1 cellular context compared by ENCODE assay signal in genomic region chr9:130938652-130939404, GRCh38.
TF ChIP-seq lines count a peak whose summit lies in the region.

Gene FIBCD1, minus strand, starts transcription at chr9:130939247. Its CDS starts 640 bp downstream, at chr9:130938607.

TF ChIP-seq in HEK293, 187 proteins besides CTCF, POLR2A, EP300 and RAD21 (continued from another document):
- TF ChIP-seq PRDM6 (tag by site-specific recombination; IDR thresholded peaks at IDR 0.05) (no peak), ZNF394 (tag by site-specific recombination; IDR thresholded peaks at IDR 0.05; ENCODE audit: borderline replicate concordance) (no peak), GLIS1 (tag by site-specific recombination; IDR thresholded peaks at IDR 0.05) (peak; percentile 89), ZFHX2 (tag by site-specific recombination; conservative IDR thresholded peaks at IDR 0.05) (no peak), ZNF473 (tag by site-specific recombination; IDR thresholded peaks at IDR 0.05) (no peak), ZNF530 (tag by site-specific recombination; IDR thresholded peaks at IDR 0.05; ENCODE audit: low read depth) (no peak), ZNF580 (tag by site-specific recombination; IDR thresholded peaks at IDR 0.05) (no peak), ZBTB17 (tag by site-specific recombination; IDR thresholded peaks at IDR 0.05) (peak; percentile 50; the same call in 1 of the 2 replicates), ZNF629 (tag by site-specific recombination; IDR thresholded peaks at IDR 0.05) (peak; percentile 41; the same call in 1 of the 2 replicates), ZNF114 (tag by site-specific recombination; IDR thresholded peaks at IDR 0.05) (no peak), ZSCAN4 (tag by site-specific recombination; IDR thresholded peaks at IDR 0.05) (no peak), ZNF274 (IDR thresholded peaks at IDR 0.05; ENCODE audit: low read length) (no peak), ZNF274 (tag by site-specific recombination; IDR thresholded peaks at IDR 0.05; ENCODE audit: borderline replicate concordance) (no peak), ZNF2 (tag by site-specific recombination; IDR thresholded peaks at IDR 0.05) (peak; percentile 42; the same call in 1 of the 2 replicates), ZNF423 (tag by site-specific recombination; IDR thresholded peaks at IDR 0.05) (0 out of 2 replicates have a peak, but pooled peaks have one; percentile 21), ZBTB20 (tag by site-specific recombination; IDR thresholded peaks at IDR 0.05) (peak; percentile 27; the same call in 1 of the 2 replicates), ZNF518A (tag by site-specific recombination; conservative IDR thresholded peaks at IDR 0.05; ENCODE audit: low read depth) (no peak), ZNF843 (tag by site-specific recombination; IDR thresholded peaks at IDR 0.05) (no peak), SP2 (tag by site-specific recombination; IDR thresholded peaks at IDR 0.05) (peak; percentile 10; the same call in 1 of the 2 replicates), ZBTB21 (tag by site-specific recombination; IDR thresholded peaks at IDR 0.05) (no peak), ZBTB11 (tag by site-specific recombination; conservative IDR thresholded peaks at IDR 0.05; ENCODE audit: low read depth) (peak; percentile 55), ZNF558 (tag by site-specific recombination; IDR thresholded peaks at IDR 0.05) (no peak), ZNF626 (tag by site-specific recombination; IDR thresholded peaks at IDR 0.05) (no peak), ZNF398 (tag by site-specific recombination; IDR thresholded peaks at IDR 0.05) (peak; percentile 52; the same call in 1 of the 2 replicates), ZNF335 (tag by site-specific recombination; conservative IDR thresholded peaks at IDR 0.05) (peak; percentile 93), PRDM10 (tag by site-specific recombination; IDR thresholded peaks at IDR 0.05) (peak; percentile 54), ZNF175 (tag by site-specific recombination; IDR thresholded peaks at IDR 0.05) (no peak), ZEB2 (tag by site-specific recombination; IDR thresholded peaks at IDR 0.05) (peak; percentile 73; the same call in 1 of the 2 replicates), ZNF639 (tag by site-specific recombination; IDR thresholded peaks at IDR 0.05) (no peak), ZNF621 (tag by site-specific recombination; IDR thresholded peaks at IDR 0.05) (no peak), MYNN (tag by site-specific recombination; IDR thresholded peaks at IDR 0.05; ENCODE audit: borderline replicate concordance) (no peak)
